In genomic region chr4:98298022-98298421, GRCh38 we compare ENCODE assay signal across 15 cellular contexts.
"Had no signal": no experiment of that assay in that cellular context is flagged by ENCODE, and none has a peak within 500 bp of the region (broad histone marks: within the 10 kb centered on the region; RNA-seq: fewer than 3 reads in every experiment).

No MANE protein-coding gene starts in this region.

- H3K9ac ChIP-seq: parathyroid adenoma had no signal

- H3K4me1 ChIP-seq: colonic mucosa, parathyroid adenoma, transverse colon had no signal

- H3K27ac Mint-ChIP-seq: activated CD4-positive, alpha-beta T cell treated with anti-CD3 and anti-CD28 coated beads, Interleukin-2, amount 10 ng/mL, durations not matched to agents 7 days and 5 days; activated CD8-positive, alpha-beta memory T cell treated with anti-CD3 and anti-CD28 coated beads, Interleukin-2, amount 10 ng/mL, durations not matched to agents 7 days and 5 days; stimulated activated memory B cell treated with anti-CD40 and anti-IgM and Interleukin-4, amounts not matched to agents 10 μg/mL and 1 μg/mL and 100 μg/mL, for 72 hours had no signal

- H3K9me3 ChIP-seq: colonic mucosa, transverse colon had no signal

- H3K79me2 ChIP-seq: parathyroid adenoma had no signal

- H3K27me3 ChIP-seq: colonic mucosa, heart left ventricle, transverse colon had no signal

- H3K4me3 Mint-ChIP-seq: activated CD4-positive, alpha-beta T cell treated with anti-CD3 and anti-CD28 coated beads, Interleukin-2, amount 10 ng/mL, durations not matched to agents 7 days and 5 days; activated CD8-positive, alpha-beta memory T cell treated with anti-CD3 and anti-CD28 coated beads, Interleukin-2, amount 10 ng/mL, durations not matched to agents 7 days and 5 days; neural crest cell; stimulated activated memory B cell treated with anti-CD40 and anti-IgM and Interleukin-4, amounts not matched to agents 10 μg/mL and 1 μg/mL and 100 μg/mL, for 72 hours had no signal

- H3K4me2 ChIP-seq: smooth muscle cell had no signal

- DNase-seq: activated CD4-positive, alpha-beta T cell treated with anti-CD3 and anti-CD28 coated beads, Interleukin-2, amount 10 ng/mL, durations not matched to agents 7 days and 5 days; activated CD8-positive, alpha-beta memory T cell treated with anti-CD3 and anti-CD28 coated beads, Interleukin-2, amount 10 ng/mL, durations not matched to agents 7 days and 5 days; activated naive CD4-positive, alpha-beta T cell; colonic mucosa; heart left ventricle; islet precursor cell; left ventricle myocardium inferior; mesenchymal stem cell; right cardiac atrium; transverse colon; WERI-Rb-1 had no signal

- H3K36me3 ChIP-seq: colonic mucosa had no signal

- H3K27me3 Mint-ChIP-seq: activated CD4-positive, alpha-beta T cell treated with anti-CD3 and anti-CD28 coated beads, Interleukin-2, amount 10 ng/mL, durations not matched to agents 7 days and 5 days; activated CD8-positive, alpha-beta memory T cell treated with anti-CD3 and anti-CD28 coated beads, Interleukin-2, amount 10 ng/mL, durations not matched to agents 7 days and 5 days; stimulated activated memory B cell treated with anti-CD40 and anti-IgM and Interleukin-4, amounts not matched to agents 10 μg/mL and 1 μg/mL and 100 μg/mL, for 72 hours had no signal

- H2AFZ ChIP-seq: parathyroid adenoma had no signal

- H3K4me3 ChIP-seq: colonic mucosa, heart left ventricle, left ventricle myocardium inferior, smooth muscle cell, transverse colon had no signal

- ATAC-seq: activated CD8-positive, alpha-beta memory T cell treated with anti-CD3 and anti-CD28 coated beads, Interleukin-2, amount 10 ng/mL, durations not matched to agents 7 days and 5 days; heart left ventricle; right cardiac atrium; stimulated activated memory B cell treated with anti-CD40 and anti-IgM and Interleukin-4, amounts not matched to agents 10 μg/mL and 1 μg/mL and 100 μg/mL, for 72 hours had no signal

- H3K27ac ChIP-seq: colonic mucosa, heart left ventricle, left ventricle myocardium inferior, parathyroid adenoma, transverse colon, WERI-Rb-1 had no signal
